1 cellular context compared by ENCODE assay signal in the genomic region with DNA sequence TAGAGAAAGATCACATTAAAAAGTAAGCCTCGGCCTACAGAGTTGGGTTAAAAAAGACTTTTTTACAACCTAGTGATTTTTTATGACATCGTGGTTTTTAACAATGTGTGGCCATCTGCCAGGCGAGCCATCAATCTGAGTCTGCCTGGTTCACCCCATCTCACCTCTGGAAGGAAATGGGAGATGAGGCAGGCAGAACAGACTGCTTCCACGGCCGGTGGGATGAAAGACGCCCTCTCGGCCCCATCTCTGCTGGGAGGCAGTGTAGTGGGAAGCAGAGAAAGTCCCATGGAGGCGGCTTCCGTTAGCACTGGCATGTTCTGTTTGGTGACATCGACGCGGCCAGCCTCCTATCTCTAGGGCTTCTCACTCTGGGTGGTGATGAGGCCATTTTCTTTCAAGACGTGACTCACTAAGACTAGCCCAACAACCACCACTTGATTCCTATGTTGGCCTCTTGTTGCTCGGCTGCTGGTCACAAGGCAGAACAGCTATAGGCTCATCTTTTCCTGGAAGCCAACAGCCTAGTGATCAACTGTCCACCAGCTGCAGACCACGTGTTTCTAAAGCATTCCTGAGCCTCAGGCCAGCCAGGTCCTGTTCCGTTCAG.
A peak's percentile ranks its signal among the peaks of the same experiment; 100 is the strongest.
TF ChIP-seq lines count a peak whose summit lies in the region.

No MANE protein-coding gene starts in this region.

TF ChIP-seq in SK-N-SH, 30 proteins besides CTCF, POLR2A, EP300 and RAD21 (continued from another document):
- TF ChIP-seq RFX5 (IDR thresholded peaks at IDR 0.05; ENCODE audit: low read length), result no peak
- no peak for TF ChIP-seq MEF2A (IDR thresholded peaks at IDR 0.05; ENCODE audit: borderline replicate concordance, low read depth)
- TF ChIP-seq MXI1 (IDR thresholded peaks at IDR 0.05; ENCODE audit: low read depth, low read length), result peak; percentile 90
- TF ChIP-seq RXRA (IDR thresholded peaks at IDR 0.05; ENCODE audit: borderline replicate concordance, low read depth), result peak; percentile 56; the same call in 1 of the 2 replicates
- TF ChIP-seq EZH2phosphoT487 (IDR thresholded peaks at IDR 0.05; ENCODE audit: borderline replicate concordance, low read depth), result no peak
- TF ChIP-seq, protein P1, sequence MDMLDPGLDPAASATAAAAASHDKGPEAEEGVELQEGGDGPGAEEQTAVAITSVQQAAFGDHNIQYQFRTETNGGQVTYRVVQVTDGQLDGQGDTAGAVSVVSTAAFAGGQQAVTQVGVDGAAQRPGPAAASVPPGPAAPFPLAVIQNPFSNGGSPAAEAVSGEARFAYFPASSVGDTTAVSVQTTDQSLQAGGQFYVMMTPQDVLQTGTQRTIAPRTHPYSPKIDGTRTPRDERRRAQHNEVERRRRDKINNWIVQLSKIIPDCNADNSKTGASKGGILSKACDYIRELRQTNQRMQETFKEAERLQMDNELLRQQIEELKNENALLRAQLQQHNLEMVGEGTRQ (IDR thresholded peaks at IDR 0.05; ENCODE audit: borderline replicate concordance, low read depth, low read length), result 0 out of 2 replicates have a peak, but pooled peaks have one; percentile 15
- TF ChIP-seq SIN3A (IDR thresholded peaks at IDR 0.05; ENCODE audit: borderline replicate concordance, low read depth, low read length), result peak; percentile 87; the same call in 1 of the 2 replicates
- peak; percentile 79 for TF ChIP-seq POLR2AphosphoS5 (IDR thresholded peaks at IDR 0.05; ENCODE audit: low read depth, low read length)
- TF ChIP-seq FOXM1 (IDR thresholded peaks at IDR 0.05; ENCODE audit: low read depth), result no peak; the same call in 1 of the 2 replicates
- no peak for TF ChIP-seq SMC3 (IDR thresholded peaks at IDR 0.05; ENCODE audit: low read depth, low read length)
- TF ChIP-seq TEAD4 (IDR thresholded peaks at IDR 0.05; ENCODE audit: borderline replicate concordance, insufficient read depth), result peak; percentile 46; the same call in 1 of the 2 replicates
- peak; percentile 62; the same call in 1 of the 2 replicates for TF ChIP-seq YY1 (IDR thresholded peaks at IDR 0.05; ENCODE audit: low read depth)
- TF ChIP-seq TCF12 (IDR thresholded peaks at IDR 0.05), result peak; percentile 86
- TF ChIP-seq RCOR1 (IDR thresholded peaks at IDR 0.05; ENCODE audit: low read length), result peak; percentile 71; the same call in 1 of the 2 replicates
- TF ChIP-seq NFIC (IDR thresholded peaks at IDR 0.05; ENCODE audit: borderline replicate concordance), result peak; percentile 66
- peak; percentile 62 for TF ChIP-seq JUND (IDR thresholded peaks at IDR 0.05)
- TF ChIP-seq, protein P2, sequence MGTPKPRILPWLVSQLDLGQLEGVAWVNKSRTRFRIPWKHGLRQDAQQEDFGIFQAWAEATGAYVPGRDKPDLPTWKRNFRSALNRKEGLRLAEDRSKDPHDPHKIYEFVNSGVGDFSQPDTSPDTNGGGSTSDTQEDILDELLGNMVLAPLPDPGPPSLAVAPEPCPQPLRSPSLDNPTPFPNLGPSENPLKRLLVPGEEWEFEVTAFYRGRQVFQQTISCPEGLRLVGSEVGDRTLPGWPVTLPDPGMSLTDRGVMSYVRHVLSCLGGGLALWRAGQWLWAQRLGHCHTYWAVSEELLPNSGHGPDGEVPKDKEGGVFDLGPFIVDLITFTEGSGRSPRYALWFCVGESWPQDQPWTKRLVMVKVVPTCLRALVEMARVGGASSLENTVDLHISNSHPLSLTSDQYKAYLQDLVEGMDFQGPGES (IDR thresholded peaks at IDR 0.05; ENCODE audit: low read depth, low read length), result no peak
TF ChIP-seq in SK-N-SH: peak in this region for 18.
